Comparison of ENCODE assay signal across 8 cellular contexts in the genomic region with DNA sequence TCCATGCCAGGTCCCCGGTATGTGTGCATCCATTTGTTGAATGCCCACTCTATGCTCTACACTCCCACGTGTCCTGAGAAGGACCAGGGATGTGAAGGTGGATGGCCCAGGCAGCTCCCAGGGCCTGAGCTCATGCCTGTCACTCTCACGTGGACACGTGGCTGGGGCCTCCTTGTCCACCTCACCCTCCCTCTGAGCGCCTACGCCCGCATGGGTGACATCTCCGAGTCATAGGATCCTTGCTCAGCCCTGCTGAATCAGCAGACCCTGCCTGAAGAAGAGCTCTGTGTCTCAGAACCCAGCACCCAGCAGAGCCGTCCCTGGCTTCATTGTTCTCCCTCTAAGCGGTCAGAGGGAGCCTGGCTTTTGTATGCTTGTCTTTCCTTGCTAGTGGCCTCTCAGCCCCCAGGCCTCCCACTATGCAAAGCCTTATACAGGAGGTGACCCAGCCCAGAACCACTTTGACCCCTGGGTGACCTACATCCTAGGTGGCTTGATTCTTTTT.
DNase-seq lines count a peak whose midpoint lies in the region; ATAC-seq and TF ChIP-seq lines count a peak whose summit lies in the region.
"Had no signal": no experiment of that assay in that cellular context is flagged by ENCODE, and none has a peak within 500 bp of the region (broad histone marks: within the 10 kb centered on the region; RNA-seq: fewer than 3 reads in every experiment).

No MANE protein-coding gene starts in this region.

- H3K27me3 ChIP-seq in HUES6 (ENCODE audit: control insufficient read depth, insufficient read depth, low read length): peaks cover 50% of the 10 kb centered on the region
- H3K27me3 ChIP-seq in Karpas-422 (ENCODE audit: low read length): no peaks in the 10 kb centered on the region

- no peak for TF ChIP-seq CTCF in astrocyte of the spinal cord (IDR thresholded peaks at IDR 0.05; ENCODE audit: low read depth, low read length)

- peak overlapping the region; percentile 49 for H3K9ac ChIP-seq in HUES6 (ENCODE audit: low read length)
- H3K9ac ChIP-seq in Karpas-422 (ENCODE audit: low read length): no peak overlapping the region

- H3K27ac ChIP-seq in HUES6 (ENCODE audit: low read depth, low read length) (no peak overlapping the region), Karpas-422 (ENCODE audit: low read length) (no peak overlapping the region)

- no peaks in the 10 kb centered on the region; the same call in 1 of the 2 replicates for H4K20me1 ChIP-seq in Karpas-422 (ENCODE audit: insufficient read depth, low read depth, low read length)

- ATAC-seq in stimulated activated effector memory CD8-positive, alpha-beta T cell treated with anti-CD3 and anti-CD28 coated beads, Interleukin-12 subunit alpha, Interleukin-12 subunit beta, amount 100 ng/mL, for 72 hours: peak; percentile 46

- H3K4me3 ChIP-seq in HUES6 (ENCODE audit: low read depth, low read length) (peak overlapping the region; percentile 36), astrocyte of the spinal cord (ENCODE audit: low read depth, low read length) (no peak overlapping the region), Karpas-422 (ENCODE audit: low read length) (no peak overlapping the region)

- peak; percentile 37 for DNase-seq in astrocyte of the spinal cord (ENCODE audit: low read depth, low spot score)
- DNase-seq in islet precursor cell: peak; percentile 98
- DNase-seq in stimulated activated effector memory CD8-positive, alpha-beta T cell treated with anti-CD3 and anti-CD28 coated beads, Interleukin-12 subunit alpha, Interleukin-12 subunit beta, amount 100 ng/mL, for 72 hours (ENCODE audit: low spot score in 2 of 2): no peak
- no peak for DNase-seq in HPDE6-E6E7 (ENCODE audit: extremely low spot score)
- DNase-seq in Karpas-422: no peak
- DNase-seq in GM19238 (ENCODE audit: insufficient read length, low spot score): no peak
- DNase-seq: NCI-H526 had no signal

- peaks cover 18% of the 10 kb centered on the region for H3K36me3 Mint-ChIP-seq in stimulated activated effector memory CD8-positive, alpha-beta T cell treated with anti-CD3 and anti-CD28 coated beads, Interleukin-12 subunit alpha, Interleukin-12 subunit beta, amount 100 ng/mL, for 72 hours

- in situ Hi-C loops in astrocyte of the spinal cord (cut with HindIII; ENCODE audit: low sequenced_read_pairs): no loop called here

- no peaks in the 10 kb centered on the region for H3K9me2 ChIP-seq in Karpas-422 (replicated peaks; ENCODE audit: insufficient read depth, low read length)

- no peak overlapping the region for H2AFZ ChIP-seq in Karpas-422 (ENCODE audit: low read length)

- H3K4me1 ChIP-seq in HUES6 (ENCODE audit: control insufficient read depth, insufficient read depth, low read length) (peaks cover 67% of the 10 kb centered on the region), Karpas-422 (ENCODE audit: low read length) (peaks cover 21% of the 10 kb centered on the region)

- H3K9me3 Mint-ChIP-seq in stimulated activated effector memory CD8-positive, alpha-beta T cell treated with anti-CD3 and anti-CD28 coated beads, Interleukin-12 subunit alpha, Interleukin-12 subunit beta, amount 100 ng/mL, for 72 hours: no peaks in the 10 kb centered on the region

- H3K4me2 ChIP-seq in Karpas-422 (ENCODE audit: low read depth, low read length, poor library complexity, severe bottlenecking): no peak overlapping the region

- peaks cover 53% of the 10 kb centered on the region for H3K4me1 Mint-ChIP-seq in stimulated activated effector memory CD8-positive, alpha-beta T cell treated with anti-CD3 and anti-CD28 coated beads, Interleukin-12 subunit alpha, Interleukin-12 subunit beta, amount 100 ng/mL, for 72 hours

- H3K27ac Mint-ChIP-seq in stimulated activated effector memory CD8-positive, alpha-beta T cell treated with anti-CD3 and anti-CD28 coated beads, Interleukin-12 subunit alpha, Interleukin-12 subunit beta, amount 100 ng/mL, for 72 hours: peak overlapping the region; percentile 58

- H3K9me3 ChIP-seq in HUES6 (ENCODE audit: control insufficient read depth, insufficient read depth, low read depth, low read length) (no peaks in the 10 kb centered on the region), Karpas-422 (ENCODE audit: low read length) (no peaks in the 10 kb centered on the region)

- H3K36me3 ChIP-seq in HUES6 (ENCODE audit: control insufficient read depth, insufficient read depth, low read length) (no peaks in the 10 kb centered on the region), Karpas-422 (ENCODE audit: insufficient read depth, low read length) (no peaks in the 10 kb centered on the region)

- H3K79me2 ChIP-seq in Karpas-422 (ENCODE audit: low read length): peaks cover 7% of the 10 kb centered on the region

- H3K4me3 Mint-ChIP-seq in stimulated activated effector memory CD8-positive, alpha-beta T cell treated with anti-CD3 and anti-CD28 coated beads, Interleukin-12 subunit alpha, Interleukin-12 subunit beta, amount 100 ng/mL, for 72 hours: no peak overlapping the region

Comparison
In these comparisons a context has a peak if more than half of its experiments do, and no peak if none do; other contexts are left out.
1. DNase-seq: peak in astrocyte of the spinal cord (single experiment) and islet precursor cell (single experiment); none in stimulated activated effector memory CD8-positive, alpha-beta T cell treated with anti-CD3 and anti-CD28 coated beads, Interleukin-12 subunit alpha, Interleukin-12 subunit beta, amount 100 ng/mL, for 72 hours (0 of 2), HPDE6-E6E7 (single experiment), Karpas-422 (single experiment) and GM19238 (single experiment).